Comparison of ENCODE assay signal across 8 cellular contexts in the genomic region with DNA sequence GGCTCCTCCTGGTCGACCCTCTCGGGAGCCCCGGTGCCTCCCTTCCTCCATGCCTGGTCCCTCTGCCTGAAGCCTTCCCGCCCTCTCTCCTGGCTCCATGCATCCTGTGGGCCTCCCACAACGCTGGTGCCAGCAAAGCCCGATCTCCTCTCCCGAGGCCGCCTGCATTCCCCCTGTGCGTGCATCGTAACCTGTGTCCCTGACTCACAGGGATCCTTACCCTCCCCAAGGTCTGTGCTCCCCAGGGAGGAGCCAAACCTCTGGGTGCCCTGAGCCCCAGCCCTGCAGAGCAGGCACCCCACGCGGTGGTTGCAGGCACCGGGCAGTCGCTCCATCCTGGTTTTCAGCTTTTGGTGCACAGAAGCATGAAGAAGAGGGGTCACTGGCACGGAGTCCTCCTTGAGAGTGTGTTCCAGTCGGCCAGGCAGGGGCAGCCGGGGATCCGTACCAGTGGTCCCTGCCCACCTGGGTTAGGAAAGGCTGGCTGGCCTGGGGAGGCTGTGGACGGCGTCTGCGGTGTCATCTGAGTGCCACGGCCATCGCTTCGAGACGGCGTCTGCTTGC. TPM values are rescaled to one million over a fixed set of nuclear protein-coding genes. Genes with fewer than 3 reads are reported as not detected.
DNase-seq lines count a peak whose midpoint lies in the region; ATAC-seq and TF ChIP-seq lines count a peak whose summit lies in the region.

No MANE protein-coding gene starts in this region.

- no peak overlapping the region for H3K4me3 Mint-ChIP-seq in activated CD4-positive, alpha-beta T cell treated with anti-CD3 and anti-CD28 coated beads, Interleukin-2, amount 10 ng/mL, durations not matched to agents 7 days and 5 days
- H3K4me3 Mint-ChIP-seq in WTC11 (no peak overlapping the region; the same call in 1 of the 2 replicates), progenitor cell of endocrine pancreas (ENCODE audit: low read depth) (no peak overlapping the region)
- peak overlapping the region; percentile 44 for H3K4me3 Mint-ChIP-seq in stimulated activated memory B cell treated with anti-CD40 and anti-IgM and Interleukin-4, amounts not matched to agents 10 μg/mL and 1 μg/mL and 100 μg/mL, for 72 hours

- peak overlapping the region in 2 of 3 donors; percentile 37 to 69 for H3K4me3 ChIP-seq in liver (ENCODE audit: low read depth in 1 of 3, low read length in 3 of 3)
- H3K4me3 ChIP-seq in brain microvascular endothelial cell (ENCODE audit: low read depth, low read length), result no peak overlapping the region

- TF ChIP-seq RAD21 in liver (IDR thresholded peaks at IDR 0.05), result no peak

- TF ChIP-seq CTCF in WTC11 (IDR thresholded peaks at IDR 0.05), result no peak
- TF ChIP-seq CTCF in liver (IDR thresholded peaks at IDR 0.05; ENCODE audit: low read depth, low read length, missing input control), result no peak
- TF ChIP-seq CTCF in progenitor cell of endocrine pancreas (IDR thresholded peaks at IDR 0.05; ENCODE audit: unreplicated experiment), result no peak
- no peak for TF ChIP-seq CTCF in brain microvascular endothelial cell (IDR thresholded peaks at IDR 0.05; ENCODE audit: low read depth, low read length, missing control alignments)

- H3K27me3 Mint-ChIP-seq in activated CD4-positive, alpha-beta T cell treated with anti-CD3 and anti-CD28 coated beads, Interleukin-2, amount 10 ng/mL, durations not matched to agents 7 days and 5 days, result no peaks in the 10 kb centered on the region
- no peaks in the 10 kb centered on the region; the same call in 1 of the 2 replicates for H3K27me3 Mint-ChIP-seq in WTC11 (ENCODE audit: low read depth)
- no peaks in the 10 kb centered on the region for H3K27me3 Mint-ChIP-seq in stimulated activated memory B cell treated with anti-CD40 and anti-IgM and Interleukin-4, amounts not matched to agents 10 μg/mL and 1 μg/mL and 100 μg/mL, for 72 hours
- H3K27me3 Mint-ChIP-seq in progenitor cell of endocrine pancreas, result no peaks in the 10 kb centered on the region

- POLR2A ChIA-PET in activated CD4-positive, alpha-beta T cell treated with anti-CD3 and anti-CD28 coated beads, Interleukin-2, amount 10 ng/mL, durations not matched to agents 7 days and 5 days (lab: Charles Lee), result interaction anchor here (1.0 kb wide), 1 partner anchor 15 kb away, joined by 3 read pairs; no protein-coding TSS in a partner anchor
- POLR2A ChIA-PET in WTC11 (lab: Charles Lee), result no interaction called here

- in situ Hi-C loops in brain microvascular endothelial cell (cut with HindIII; ENCODE audit: low pct_ligation_motif_present, low sequenced_read_pairs), result no loop called here

- H3K4me1 ChIP-seq in liver (ENCODE audit: control insufficient read depth in 4 of 4, insufficient read depth in 4 of 4, low read length in 3 of 4), result peaks cover 11 to 37% (median 24%) of the 10 kb centered on the region in 4 donors

- no peaks in the 10 kb centered on the region for H3K27me3 ChIP-seq in liver (ENCODE audit: control insufficient read depth in 4 of 4, insufficient read depth in 4 of 4, low read length in 3 of 4)
- H3K27me3 ChIP-seq in brain microvascular endothelial cell (replicated peaks), result no peaks in the 10 kb centered on the region

- H3K36me3 ChIP-seq in liver (ENCODE audit: control insufficient read depth in 4 of 4, insufficient read depth in 3 of 4, low read depth in 1 of 4, low read length in 3 of 4), result no peaks in the 10 kb centered on the region
- H3K36me3 ChIP-seq in brain microvascular endothelial cell (replicated peaks), result no peaks in the 10 kb centered on the region

- ATAC-seq in WTC11 (peak; percentile 46), HG03442 (IDR thresholded peaks at IDR 0.05; ENCODE audit: unreplicated experiment) (no peak)
- no peak for ATAC-seq in stimulated activated memory B cell treated with anti-CD40 and anti-IgM and Interleukin-4, amounts not matched to agents 10 μg/mL and 1 μg/mL and 100 μg/mL, for 72 hours

- H3K36me3 Mint-ChIP-seq in activated CD4-positive, alpha-beta T cell treated with anti-CD3 and anti-CD28 coated beads, Interleukin-2, amount 10 ng/mL, durations not matched to agents 7 days and 5 days (ENCODE audit: low read depth), result no peaks in the 10 kb centered on the region
- H3K36me3 Mint-ChIP-seq in WTC11 (no peaks in the 10 kb centered on the region), progenitor cell of endocrine pancreas (ENCODE audit: insufficient read depth) (no peaks in the 10 kb centered on the region)
- peaks cover 8% of the 10 kb centered on the region for H3K36me3 Mint-ChIP-seq in stimulated activated memory B cell treated with anti-CD40 and anti-IgM and Interleukin-4, amounts not matched to agents 10 μg/mL and 1 μg/mL and 100 μg/mL, for 72 hours

- no peaks in the 10 kb centered on the region for H3K9me3 Mint-ChIP-seq in activated CD4-positive, alpha-beta T cell treated with anti-CD3 and anti-CD28 coated beads, Interleukin-2, amount 10 ng/mL, durations not matched to agents 7 days and 5 days
- H3K9me3 Mint-ChIP-seq in WTC11 (no peaks in the 10 kb centered on the region), progenitor cell of endocrine pancreas (ENCODE audit: low read depth) (no peaks in the 10 kb centered on the region)
- H3K9me3 Mint-ChIP-seq in stimulated activated memory B cell treated with anti-CD40 and anti-IgM and Interleukin-4, amounts not matched to agents 10 μg/mL and 1 μg/mL and 100 μg/mL, for 72 hours, result no peaks in the 10 kb centered on the region

- DNase-seq in activated CD4-positive, alpha-beta T cell treated with anti-CD3 and anti-CD28 coated beads, Interleukin-2, amount 10 ng/mL, durations not matched to agents 7 days and 5 days, result no peak
- no peak for DNase-seq in activated CD4-positive, alpha-beta T cell treated with anti-CD3 and anti-CD28 coated beads for 4 hours
- DNase-seq in WTC11 (ENCODE audit: low spot score) (no peak), progenitor cell of endocrine pancreas (ENCODE audit: low spot score, unreplicated experiment) (no peak), brain microvascular endothelial cell (no peak)

- H3K27ac ChIP-seq in liver (ENCODE audit: low read depth in 1 of 2, low read length in 2 of 2) (no peak overlapping the region), brain microvascular endothelial cell (no peak overlapping the region)

- CTCF ChIA-PET in activated CD4-positive, alpha-beta T cell treated with anti-CD3 and anti-CD28 coated beads, Interleukin-2, amount 10 ng/mL, durations not matched to agents 7 days and 5 days (lab: Charles Lee), result interaction anchor here (0.7 to 1.4 kb wide), 2 partner anchors 13 to 113 kb away, joined by 3 read pairs; no protein-coding TSS in a partner anchor
- CTCF ChIA-PET in WTC11 (lab: Charles Lee), result interaction anchor here (1.1 to 2.6 kb wide), 4 partner anchors 13 to 70 kb away, joined by 4 to 19 read pairs (median 8); no protein-coding TSS in a partner anchor

- WGBS in liver, result 78% methylated on average over 26 of the region's 26 CpGs

- H3K27ac Mint-ChIP-seq in activated CD4-positive, alpha-beta T cell treated with anti-CD3 and anti-CD28 coated beads, Interleukin-2, amount 10 ng/mL, durations not matched to agents 7 days and 5 days, result peak overlapping the region; percentile 91
- no peak overlapping the region for H3K27ac Mint-ChIP-seq in WTC11
- peak overlapping the region; percentile 86 for H3K27ac Mint-ChIP-seq in stimulated activated memory B cell treated with anti-CD40 and anti-IgM and Interleukin-4, amounts not matched to agents 10 μg/mL and 1 μg/mL and 100 μg/mL, for 72 hours
- no peak overlapping the region for H3K27ac Mint-ChIP-seq in progenitor cell of endocrine pancreas

- H3K4me1 Mint-ChIP-seq in activated CD4-positive, alpha-beta T cell treated with anti-CD3 and anti-CD28 coated beads, Interleukin-2, amount 10 ng/mL, durations not matched to agents 7 days and 5 days, result peaks cover 14% of the 10 kb centered on the region
- 0 out of 2 replicates have a peak, but pooled peaks cover 6% of the 10 kb centered on the region for H3K4me1 Mint-ChIP-seq in WTC11
- peaks cover 51% of the 10 kb centered on the region for H3K4me1 Mint-ChIP-seq in stimulated activated memory B cell treated with anti-CD40 and anti-IgM and Interleukin-4, amounts not matched to agents 10 μg/mL and 1 μg/mL and 100 μg/mL, for 72 hours
- H3K4me1 Mint-ChIP-seq in progenitor cell of endocrine pancreas (ENCODE audit: low read depth), result peaks cover 8% of the 10 kb centered on the region

- H3K9me3 ChIP-seq in liver (ENCODE audit: control insufficient read depth in 4 of 4, low read length in 3 of 4), result no peaks in the 10 kb centered on the region

- H3K9ac ChIP-seq in liver (ENCODE audit: low read depth in 1 of 2, low read length in 2 of 2), result no peak overlapping the region

TF ChIP-seq in WTC11, 78 proteins besides CTCF, POLR2A, EP300 and RAD21:
- TF ChIP-seq ZNF232 (CRISPR knock-in tag; IDR thresholded peaks at IDR 0.05) (no peak), USF1 (CRISPR knock-in tag; IDR thresholded peaks at IDR 0.05) (peak; percentile 65)

TF ChIP-seq in liver, 16 proteins besides CTCF, POLR2A, EP300 and RAD21:
- TF ChIP-seq SP1 (IDR thresholded peaks at IDR 0.05) (no peak), YY1 (IDR thresholded peaks at IDR 0.05) (peak; percentile 5)

RNA-seq across cellular contexts. Expression of gene ENPP7, which starts 1.8 kb away (rescaled TPM):
- total RNA-seq in activated CD4-positive, alpha-beta T cell treated with anti-CD3 and anti-CD28 coated beads, Interleukin-2, amount 10 ng/mL, durations not matched to agents 7 days and 5 days, result not detected
- 0.11 TPM in 1 of 3 replicates, not detected in the others for total RNA-seq in WTC11 (2021)
- total RNA-seq in liver, result 10 to 100 TPM in 1 of 2 donors, 1 to 10 TPM in 1; 1.7 to 12.0 TPM
- 1 to 10 TPM; 3.8 to 4.1 TPM for polyA plus RNA-seq in liver
- total RNA-seq in progenitor cell of endocrine pancreas, result not detected in 2 replicates

RNA-seq across cellular contexts. Expression of gene CBX2, which starts 49.0 kb away (rescaled TPM):
- 1 to 10 TPM; 4.6 to 5.5 TPM for total RNA-seq in activated CD4-positive, alpha-beta T cell treated with anti-CD3 and anti-CD28 coated beads, Interleukin-2, amount 10 ng/mL, durations not matched to agents 7 days and 5 days
- 78.1 to 85.5 TPM (median 78.7 TPM) in 3 replicates for total RNA-seq in WTC11 (2021)
- 1 to 10 TPM in 1 of 2 donors, under 1 TPM in 1; 0.33 to 2.4 TPM for total RNA-seq in liver
- polyA plus RNA-seq in liver, result under 1 TPM; 0.36 to 0.69 TPM
- 106 and 111 TPM in 2 replicates for total RNA-seq in progenitor cell of endocrine pancreas

Comparison
In these comparisons a context has a peak if more than half of its experiments do, and no peak if none do; other contexts are left out.
1. H3K27ac Mint-ChIP-seq: peak in activated CD4-positive, alpha-beta T cell treated with anti-CD3 and anti-CD28 coated beads, Interleukin-2, amount 10 ng/mL, durations not matched to agents 7 days and 5 days (single experiment) and stimulated activated memory B cell treated with anti-CD40 and anti-IgM and Interleukin-4, amounts not matched to agents 10 μg/mL and 1 μg/mL and 100 μg/mL, for 72 hours (single experiment); none in WTC11 (single experiment) and progenitor cell of endocrine pancreas (single experiment).
2. RNA of gene CBX2, which starts 49.0 kb away (total RNA-seq): 106 to 111 TPM in progenitor cell of endocrine pancreas and 78.1 to 85.5 TPM in WTC11; 4.6 to 5.5 TPM in activated CD4-positive, alpha-beta T cell treated with anti-CD3 and anti-CD28 coated beads, Interleukin-2, amount 10 ng/mL, durations not matched to agents 7 days and 5 days and 0.33 to 2.4 TPM in liver; every median in the first group is over 10 times any median in the second.